Comparison of ENCODE assay signal across 17 cellular contexts in genomic region chr2:219000569-219000960, GRCh38. TPM values are rescaled to one million over a fixed set of nuclear protein-coding genes. Genes with fewer than 3 reads are reported as not detected.
A peak's percentile ranks its signal among the peaks of the same experiment; 100 is the strongest.
DNase-seq lines count a peak whose midpoint lies in the region; ATAC-seq and TF ChIP-seq lines count a peak whose summit lies in the region.
"Had no signal": no experiment of that assay in that cellular context is flagged by ENCODE, and none has a peak within 500 bp of the region (broad histone marks: within the 10 kb centered on the region; RNA-seq: fewer than 3 reads in every experiment).

No MANE protein-coding gene starts in this region.

- no peak for ATAC-seq in RWPE2 (ENCODE audit: low read depth)
- ATAC-seq in GM21515 (IDR thresholded peaks at IDR 0.05; ENCODE audit: unreplicated experiment), result no peak
- ATAC-seq in gastroesophageal sphincter, result no peak
- no peak for ATAC-seq in HG03342 (IDR thresholded peaks at IDR 0.05; ENCODE audit: unreplicated experiment)
- ATAC-seq: heart left ventricle, left lobe of liver had no signal

- no peak overlapping the region for H3K4me3 Mint-ChIP-seq in activated T-helper 1 cell treated with anti-CD3 and anti-CD28 coated beads, Interleukin-12 subunit alpha, Interleukin-12 subunit beta, Interleukin-2, Interleukin-4 antibody, amounts not matched to agents 30 ng/mL and 10 ng/mL and 1 ng/mL, durations not matched to agents 14 hours and 24 hours and 36 hours
- H3K4me3 Mint-ChIP-seq: activated naive CD8-positive, alpha-beta T cell treated with anti-CD3 and anti-CD28 coated beads, Interleukin-2, amount 10 ng/mL, durations not matched to agents 7 days and 5 days; nephron progenitor cell had no signal

- H3K4me3 ChIP-seq in RWPE2 (ENCODE audit: severe bottlenecking) (no peak overlapping the region), mucosa of rectum (ENCODE audit: low read length in 2 of 2) (peak overlapping the region; percentile 68 to 73), gastroesophageal sphincter (no peak overlapping the region)
- H3K4me3 ChIP-seq: heart left ventricle had no signal

- TF ChIP-seq EP300 in gastroesophageal sphincter (IDR thresholded peaks at IDR 0.05), result no peak

- H3K27me3 ChIP-seq in RWPE2 (ENCODE audit: insufficient read depth, poor library complexity, severe bottlenecking) (peaks cover 45% of the 10 kb centered on the region), mucosa of rectum (ENCODE audit: control insufficient read depth in 2 of 2, insufficient read depth in 2 of 2, low read length in 2 of 2) (peaks cover 22% of the 10 kb centered on the region in 2 donors), gastroesophageal sphincter (peaks cover 98% of the 10 kb centered on the region)

- no peaks in the 10 kb centered on the region for H3K9me3 ChIP-seq in RWPE2 (ENCODE audit: severe bottlenecking)
- no peaks in the 10 kb centered on the region for H3K9me3 ChIP-seq in mucosa of rectum (ENCODE audit: control insufficient read depth in 2 of 2, low read length in 2 of 2)
- H3K9me3 ChIP-seq in gastroesophageal sphincter, result no peaks in the 10 kb centered on the region
- H3K9me3 ChIP-seq: heart left ventricle had no signal

- H3K4me1 ChIP-seq in RWPE2 (ENCODE audit: insufficient read depth, poor library complexity, severe bottlenecking) (no peaks in the 10 kb centered on the region), mucosa of rectum (ENCODE audit: control insufficient read depth in 2 of 2, insufficient read depth in 2 of 2, low read length in 2 of 2) (peaks cover 24 to 43% of the 10 kb centered on the region in 2 donors), gastroesophageal sphincter (peaks cover 0 to 35% (median 27%) of the 10 kb centered on the region in 3 donors)

- no peaks in the 10 kb centered on the region for H3K9me3 Mint-ChIP-seq in activated T-helper 1 cell treated with anti-CD3 and anti-CD28 coated beads, Interleukin-12 subunit alpha, Interleukin-12 subunit beta, Interleukin-2, Interleukin-4 antibody, amounts not matched to agents 30 ng/mL and 10 ng/mL and 1 ng/mL, durations not matched to agents 14 hours and 24 hours and 36 hours
- H3K9me3 Mint-ChIP-seq: activated naive CD8-positive, alpha-beta T cell treated with anti-CD3 and anti-CD28 coated beads, Interleukin-2, amount 10 ng/mL, durations not matched to agents 7 days and 5 days; nephron progenitor cell had no signal

- no peak overlapping the region for H3K27ac Mint-ChIP-seq in activated T-helper 1 cell treated with anti-CD3 and anti-CD28 coated beads, Interleukin-12 subunit alpha, Interleukin-12 subunit beta, Interleukin-2, Interleukin-4 antibody, amounts not matched to agents 30 ng/mL and 10 ng/mL and 1 ng/mL, durations not matched to agents 14 hours and 24 hours and 36 hours
- H3K27ac Mint-ChIP-seq: activated naive CD8-positive, alpha-beta T cell treated with anti-CD3 and anti-CD28 coated beads, Interleukin-2, amount 10 ng/mL, durations not matched to agents 7 days and 5 days; nephron progenitor cell had no signal

- H3K36me3 Mint-ChIP-seq in activated T-helper 1 cell treated with anti-CD3 and anti-CD28 coated beads, Interleukin-12 subunit alpha, Interleukin-12 subunit beta, Interleukin-2, Interleukin-4 antibody, amounts not matched to agents 30 ng/mL and 10 ng/mL and 1 ng/mL, durations not matched to agents 14 hours and 24 hours and 36 hours (ENCODE audit: low read depth), result no peaks in the 10 kb centered on the region
- H3K36me3 Mint-ChIP-seq: activated naive CD8-positive, alpha-beta T cell treated with anti-CD3 and anti-CD28 coated beads, Interleukin-2, amount 10 ng/mL, durations not matched to agents 7 days and 5 days had no signal

- no peaks in the 10 kb centered on the region for H3K4me1 Mint-ChIP-seq in activated T-helper 1 cell treated with anti-CD3 and anti-CD28 coated beads, Interleukin-12 subunit alpha, Interleukin-12 subunit beta, Interleukin-2, Interleukin-4 antibody, amounts not matched to agents 30 ng/mL and 10 ng/mL and 1 ng/mL, durations not matched to agents 14 hours and 24 hours and 36 hours (ENCODE audit: low read depth)

- H3K27ac ChIP-seq in C4-2B, result peak overlapping the region; percentile 64; the same call in 1 of the 2 replicates
- no peak overlapping the region for H3K27ac ChIP-seq in RWPE2 (ENCODE audit: poor library complexity, severe bottlenecking)
- H3K27ac ChIP-seq in mucosa of rectum (ENCODE audit: low read depth in 2 of 2, low read length in 2 of 2), result peak overlapping the region; percentile 88 to 95
- no peak overlapping the region for H3K27ac ChIP-seq in gastroesophageal sphincter
- H3K27ac ChIP-seq: epithelial cell of prostate, heart left ventricle had no signal

- H3K27me3 Mint-ChIP-seq in activated T-helper 1 cell treated with anti-CD3 and anti-CD28 coated beads, Interleukin-12 subunit alpha, Interleukin-12 subunit beta, Interleukin-2, Interleukin-4 antibody, amounts not matched to agents 30 ng/mL and 10 ng/mL and 1 ng/mL, durations not matched to agents 14 hours and 24 hours and 36 hours (ENCODE audit: insufficient read depth), result peaks cover 67% of the 10 kb centered on the region

- no peak for TF ChIP-seq POLR2A in gastroesophageal sphincter (IDR thresholded peaks at IDR 0.05)

- TF ChIP-seq CTCF in C4-2B (conservative IDR thresholded peaks at IDR 0.05) (no peak), GM10266 (IDR thresholded peaks at IDR 0.05; ENCODE audit: control insufficient read depth, insufficient read depth, low read depth, missing control alignments) (no peak), RWPE2 (IDR thresholded peaks at IDR 0.05; ENCODE audit: poor library complexity, severe bottlenecking) (no peak), gastroesophageal sphincter (IDR thresholded peaks at IDR 0.05) (no peak)

- WGBS in gastroesophageal sphincter (ENCODE audit: low coverage in 1 of 2), 2 donors, result 0% methylated on average over 2 of the region's 8 CpGs; no CpG with 5 or more reads in 1 of the 2 donors

- H3K9ac ChIP-seq in mucosa of rectum (ENCODE audit: low read depth in 1 of 2, low read length in 2 of 2), result peak overlapping the region; percentile 70 to 84

- H3K36me3 ChIP-seq in RWPE2 (ENCODE audit: low read depth), result no peaks in the 10 kb centered on the region
- no peaks in the 10 kb centered on the region for H3K36me3 ChIP-seq in mucosa of rectum (ENCODE audit: control insufficient read depth in 2 of 2, insufficient read depth in 2 of 2, low read length in 2 of 2)
- H3K36me3 ChIP-seq in gastroesophageal sphincter, result no peaks in the 10 kb centered on the region
- H3K36me3 ChIP-seq: heart left ventricle had no signal

- DNase-seq in GM10266 (ENCODE audit: extremely low spot score) (peak; percentile 43), RWPE2 (ENCODE audit: low spot score) (peak; percentile 47)
- no peak for DNase-seq in activated T-helper 1 cell treated with anti-CD3 and anti-CD28 coated beads, Interleukin-12 subunit alpha, Interleukin-12 subunit beta, Interleukin-2, Interleukin-4 antibody, amounts not matched to agents 30 ng/mL and 10 ng/mL and 1 ng/mL, durations not matched to agents 14 hours and 24 hours and 36 hours (ENCODE audit: low spot score)
- DNase-seq: activated naive CD8-positive, alpha-beta T cell treated with anti-CD3 and anti-CD28 coated beads, Interleukin-2, amount 10 ng/mL, durations not matched to agents 7 days and 5 days; GF-D8; HCEC 1CT; heart left ventricle; NCI-H524 treated with DMSO at 0.1 percent for 48 hours; nephron progenitor cell had no signal

- intact Hi-C loops in activated T-helper 1 cell treated with anti-CD3 and anti-CD28 coated beads, Interleukin-12 subunit alpha, Interleukin-12 subunit beta, Interleukin-2, Interleukin-4 antibody, amounts not matched to agents 30 ng/mL and 10 ng/mL and 1 ng/mL, durations not matched to agents 14 hours and 24 hours and 36 hours (cut with micrococcal nuclease), result loop anchor here (5.0 kb wide), 1 partner anchor 62 kb away; the partner anchor contains the start of gene IHH

RNA-seq across cellular contexts. Expression of gene CRYBA2, which starts 7.3 kb away (rescaled TPM):
- not detected for total RNA-seq in gastroesophageal sphincter
- 0.36 TPM in 1 of 2 replicates, not detected in the other for total RNA-seq in activated T-helper 1 cell treated with anti-CD3 and anti-CD28 coated beads, Interleukin-12 subunit alpha, Interleukin-12 subunit beta, Interleukin-2, Interleukin-4 antibody, amounts not matched to agents 30 ng/mL and 10 ng/mL and 1 ng/mL, durations not matched to agents 14 hours and 24 hours and 36 hours
- total RNA-seq: activated naive CD8-positive, alpha-beta T cell treated with anti-CD3 and anti-CD28 coated beads, Interleukin-2, amount 10 ng/mL, durations not matched to agents 7 days and 5 days; heart left ventricle; left lobe of liver; subcutaneous adipose tissue had no signal

RNA-seq across cellular contexts. Expression of gene FEV, which starts 15.6 kb away (rescaled TPM):
- total RNA-seq in gastroesophageal sphincter, result not detected
- total RNA-seq in activated T-helper 1 cell treated with anti-CD3 and anti-CD28 coated beads, Interleukin-12 subunit alpha, Interleukin-12 subunit beta, Interleukin-2, Interleukin-4 antibody, amounts not matched to agents 30 ng/mL and 10 ng/mL and 1 ng/mL, durations not matched to agents 14 hours and 24 hours and 36 hours, result not detected in 2 replicates
- total RNA-seq: activated naive CD8-positive, alpha-beta T cell treated with anti-CD3 and anti-CD28 coated beads, Interleukin-2, amount 10 ng/mL, durations not matched to agents 7 days and 5 days; heart left ventricle; left lobe of liver; subcutaneous adipose tissue had no signal

RNA-seq across cellular contexts. Expression of gene CFAP65, which starts 40.8 kb away (rescaled TPM):
- not detected for total RNA-seq in gastroesophageal sphincter
- total RNA-seq in activated T-helper 1 cell treated with anti-CD3 and anti-CD28 coated beads, Interleukin-12 subunit alpha, Interleukin-12 subunit beta, Interleukin-2, Interleukin-4 antibody, amounts not matched to agents 30 ng/mL and 10 ng/mL and 1 ng/mL, durations not matched to agents 14 hours and 24 hours and 36 hours, result not detected in 2 replicates
- total RNA-seq: activated naive CD8-positive, alpha-beta T cell treated with anti-CD3 and anti-CD28 coated beads, Interleukin-2, amount 10 ng/mL, durations not matched to agents 7 days and 5 days; subcutaneous adipose tissue had no signal

RNA-seq across cellular contexts. Expression of gene CDK5R2, which starts 41.1 kb away (rescaled TPM):
- under 1 TPM in 2 of 4 donors, not detected in 2; 0.27 to 0.35 TPM for total RNA-seq in gastroesophageal sphincter
- total RNA-seq in activated T-helper 1 cell treated with anti-CD3 and anti-CD28 coated beads, Interleukin-12 subunit alpha, Interleukin-12 subunit beta, Interleukin-2, Interleukin-4 antibody, amounts not matched to agents 30 ng/mL and 10 ng/mL and 1 ng/mL, durations not matched to agents 14 hours and 24 hours and 36 hours, result not detected in 2 replicates
- total RNA-seq: activated naive CD8-positive, alpha-beta T cell treated with anti-CD3 and anti-CD28 coated beads, Interleukin-2, amount 10 ng/mL, durations not matched to agents 7 days and 5 days; heart left ventricle; left lobe of liver; subcutaneous adipose tissue had no signal

Comparison
In these comparisons a context has a peak if more than half of its experiments do, and no peak if none do; other contexts are left out.
1. H3K27ac ChIP-seq: peak in C4-2B (single experiment) and mucosa of rectum (2 of 2); none in RWPE2 (single experiment) and gastroesophageal sphincter (0 of 4).
2. H3K4me3 ChIP-seq: peak in mucosa of rectum (2 of 2); none in RWPE2 (single experiment) and gastroesophageal sphincter (0 of 2).